In genomic region chr19:18239303-18239702, GRCh38 we compare ENCODE assay signal across 1 cellular context.
A peak's percentile ranks its signal among the peaks of the same experiment; 100 is the strongest.
TF ChIP-seq lines count a peak whose summit lies in the region.

No MANE protein-coding gene starts in this region.

TF ChIP-seq in WTC11, 78 proteins besides CTCF, POLR2A, EP300 and RAD21 (continued from another document and continues in another):
- TF ChIP-seq ZNF281 (CRISPR knock-in tag; IDR thresholded peaks at IDR 0.05) (no peak), EMX1 (CRISPR knock-in tag; IDR thresholded peaks at IDR 0.05) (no peak), NFE2L1 (CRISPR knock-in tag; IDR thresholded peaks at IDR 0.05) (peak; percentile 75; the same call in 1 of the 2 replicates), ARID4B (CRISPR knock-in tag; IDR thresholded peaks at IDR 0.05; ENCODE audit: borderline replicate concordance) (peak; percentile 92), CREB1 (CRISPR knock-in tag; IDR thresholded peaks at IDR 0.05) (0 out of 2 replicates have a peak, but pooled peaks have one; percentile 28), ZBTB43 (CRISPR knock-in tag; IDR thresholded peaks at IDR 0.05) (no peak), TEAD4 (CRISPR knock-in tag; IDR thresholded peaks at IDR 0.05) (no peak), ETV6 (CRISPR knock-in tag; IDR thresholded peaks at IDR 0.05) (no peak), ZNF671 (CRISPR knock-in tag; IDR thresholded peaks at IDR 0.05) (no peak), FOXP4 (CRISPR knock-in tag; IDR thresholded peaks at IDR 0.05) (peak; percentile 93), MYBL2 (CRISPR knock-in tag; IDR thresholded peaks at IDR 0.05) (no peak), PREB (CRISPR knock-in tag; IDR thresholded peaks at IDR 0.05; ENCODE audit: borderline replicate concordance) (no peak), ZNF138 (CRISPR knock-in tag; conservative IDR thresholded peaks at IDR 0.05) (no peak), ZBTB21 (CRISPR knock-in tag; IDR thresholded peaks at IDR 0.05; ENCODE audit: borderline replicate concordance) (no peak), ZSCAN18 (CRISPR knock-in tag; IDR thresholded peaks at IDR 0.05) (no peak), ESRRA (CRISPR knock-in tag; IDR thresholded peaks at IDR 0.05; ENCODE audit: borderline replicate concordance) (no peak), ATF6 (CRISPR knock-in tag; IDR thresholded peaks at IDR 0.05) (no peak), ELF4 (CRISPR knock-in tag; IDR thresholded peaks at IDR 0.05; ENCODE audit: low read depth) (no peak), ZNF121 (CRISPR knock-in tag; IDR thresholded peaks at IDR 0.05) (no peak; the same call in 1 of the 2 replicates), ZNF532 (CRISPR knock-in tag; IDR thresholded peaks at IDR 0.05; ENCODE audit: borderline replicate concordance) (no peak), JAZF1 (CRISPR knock-in tag; IDR thresholded peaks at IDR 0.05) (no peak), PRRX2 (CRISPR knock-in tag; IDR thresholded peaks at IDR 0.05) (no peak), E2F1 (CRISPR knock-in tag; IDR thresholded peaks at IDR 0.05) (no peak), AR (CRISPR knock-in tag; IDR thresholded peaks at IDR 0.05) (no peak), CDX4 (CRISPR knock-in tag; IDR thresholded peaks at IDR 0.05; ENCODE audit: borderline replicate concordance) (no peak), HMGA2 (CRISPR knock-in tag; IDR thresholded peaks at IDR 0.05) (no peak)
